In the genomic region with DNA sequence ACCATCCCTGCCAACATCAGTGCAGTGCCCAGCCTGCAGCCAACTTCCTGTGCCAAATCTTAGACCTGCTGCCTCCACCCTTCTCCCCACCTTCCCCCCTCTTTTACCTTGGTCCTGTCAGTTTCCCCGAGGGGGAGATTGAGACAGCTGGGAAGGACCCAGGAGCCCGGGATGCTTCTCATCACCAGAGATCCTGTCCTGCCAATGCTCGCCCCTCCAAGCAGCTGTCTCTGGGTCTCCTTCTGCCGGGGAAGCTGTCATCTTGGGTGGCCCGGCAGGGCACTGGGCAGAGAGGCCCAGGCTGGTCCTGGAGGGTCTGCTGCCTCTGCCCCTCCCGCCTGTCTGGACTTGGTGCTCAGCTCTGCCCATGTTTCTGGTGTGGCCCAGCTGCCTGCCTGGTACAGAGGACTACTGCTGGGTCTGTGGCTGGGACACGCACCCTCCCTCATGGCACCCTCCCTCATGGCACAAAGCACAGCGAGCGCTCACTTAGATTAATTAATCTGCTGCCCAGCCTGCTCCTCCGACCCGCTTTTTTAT, we compare ENCODE assay signal across 15 cellular contexts.
"Had no signal": no experiment of that assay in that cellular context is flagged by ENCODE, and none has a peak within 500 bp of the region (broad histone marks: within the 10 kb centered on the region; RNA-seq: fewer than 3 reads in every experiment).

No MANE protein-coding gene starts in this region.

- H3K36me3 Mint-ChIP-seq: activated naive CD4-positive, alpha-beta T cell treated with anti-CD3 and anti-CD28 coated beads, Interleukin-2, amount 10 ng/mL, durations not matched to agents 7 days and 5 days; naive B cell; T-cell had no signal

- H3K27ac ChIP-seq: cardiac muscle cell, esophagus muscularis mucosa, hepatocyte, right atrium auricular region, upper lobe of right lung had no signal

- H3K4me2 ChIP-seq: hepatocyte, SK-N-SH had no signal

- H3K4me3 Mint-ChIP-seq: activated naive CD4-positive, alpha-beta T cell treated with anti-CD3 and anti-CD28 coated beads, Interleukin-2, amount 10 ng/mL, durations not matched to agents 7 days and 5 days; naive B cell; T-cell had no signal

- H3K4me1 ChIP-seq: upper lobe of right lung had no signal

- H3K4me1 Mint-ChIP-seq: activated naive CD4-positive, alpha-beta T cell treated with anti-CD3 and anti-CD28 coated beads, Interleukin-2, amount 10 ng/mL, durations not matched to agents 7 days and 5 days had no signal

- H3K79me2 ChIP-seq: hepatocyte had no signal

- DNase-seq: activated CD4-positive, alpha-beta T cell treated with anti-CD3 and anti-CD28 coated beads, Interleukin-2, amount 50 U/mL, for 48 hours; activated naive CD4-positive, alpha-beta T cell treated with anti-CD3 and anti-CD28 coated beads, Interleukin-2, amount 10 ng/mL, durations not matched to agents 7 days and 5 days; mammary epithelial cell; naive B cell; SK-N-SH; stimulated activated CD4-positive, alpha-beta T cell treated with anti-CD3 and anti-CD28 coated beads, Interleukin-4, amount 100 ng/mL, for 4 hours; stimulated activated CD8-positive, alpha-beta memory T cell treated with anti-CD3 and anti-CD28 coated beads, Interleukin-4, amount 100 ng/mL, for 48 hours; stimulated activated naive CD4-positive, alpha-beta T cell treated with Interleukin-2 at 50 U/mL for 16 hours; T-cell; T1000; upper lobe of right lung had no signal

- H3K27me3 ChIP-seq: hepatocyte, right atrium auricular region, upper lobe of right lung had no signal

- H3K9me3 ChIP-seq: esophagus muscularis mucosa, right atrium auricular region, SK-N-SH, upper lobe of right lung had no signal

- H3K9ac ChIP-seq: SK-N-SH had no signal

- H3K9me3 Mint-ChIP-seq: activated naive CD4-positive, alpha-beta T cell treated with anti-CD3 and anti-CD28 coated beads, Interleukin-2, amount 10 ng/mL, durations not matched to agents 7 days and 5 days; T-cell had no signal

- H2AFZ ChIP-seq: hepatocyte had no signal

- H3K27ac Mint-ChIP-seq: activated naive CD4-positive, alpha-beta T cell treated with anti-CD3 and anti-CD28 coated beads, Interleukin-2, amount 10 ng/mL, durations not matched to agents 7 days and 5 days; naive B cell; T-cell had no signal
